ENCODE assay signal across 25 cellular contexts in genomic region chr1:23251812-23252211, GRCh38. TPM values are rescaled to one million over a fixed set of nuclear protein-coding genes. Genes with fewer than 3 reads are reported as not detected.
"Had no signal": no experiment of that assay in that cellular context is flagged by ENCODE, and none has a peak within 500 bp of the region (broad histone marks: within the 10 kb centered on the region; RNA-seq: fewer than 3 reads in every experiment).

No MANE protein-coding gene starts in this region.

- H3K27me3 ChIP-seq: body of pancreas, cardiac muscle cell, pancreas, tibial artery had no signal

- H3K9me3 ChIP-seq: body of pancreas, left ventricle myocardium inferior, pancreas, psoas muscle, tibial artery had no signal

- H3K4me3 ChIP-seq: body of pancreas, cardiac muscle cell, left ventricle myocardium inferior, pancreas, psoas muscle, tibial artery had no signal

- DNase-seq: activated CD4-positive, alpha-beta memory T cell treated with anti-CD3 and anti-CD28 coated beads, Interleukin-2, amount 10 ng/mL, durations not matched to agents 7 days and 5 days; activated CD4-positive, alpha-beta T cell treated with anti-CD3 and anti-CD28 coated beads, Interleukin-2, amount 10 ng/mL, durations not matched to agents 24 days and 14 days; activated effector memory CD4-positive, alpha-beta T cell treated with anti-CD3 and anti-CD28 coated beads, Interleukin-2, amount 50 U/mL, for 16 hours; activated naive CD4-positive, alpha-beta T cell treated with anti-CD3 and anti-CD28 coated beads, Interleukin-2, amount 10 ng/mL, durations not matched to agents 7 days and 5 days; activated T-cell treated with anti-CD3 and anti-CD28 coated beads, Interleukin-2, amount 50 U/mL, for 72 hours; body of pancreas; effector CD8-positive, alpha-beta T cell; glutamatergic neuron; hippocampal formation; left ventricle myocardium inferior; midbrain; pancreas; psoas muscle; right cardiac atrium; stimulated activated CD4-positive, alpha-beta T cell treated with anti-CD3 and anti-CD28 coated beads, Interleukin-1b, Interleukin-23, amount 100 ng/mL, for 48 hours; T1000; tibial artery had no signal

- H3K4me1 ChIP-seq: body of pancreas, left ventricle myocardium inferior, pancreas, psoas muscle, tibial artery had no signal

- FAIRE-seq: frontal cortex, pancreas had no signal

- H3K36me3 ChIP-seq: cardiac muscle cell, left ventricle myocardium inferior, pancreas, tibial artery had no signal

- ATAC-seq: activated CD4-positive, CD25-positive, alpha-beta regulatory T cell treated with anti-CD3 and anti-CD28 coated beads, Interleukin-2, amount 50 U/mL, for 24 hours; activated T-cell treated with anti-CD3 and anti-CD28 coated beads, Interleukin-2, amount 50 U/mL, for 72 hours; body of pancreas; esophagus mucosa; natural killer cell treated with Interleukin-12 subunit alpha and Interleukin-12 subunit beta and Interleukin-15 and Interleukin-18, amount 100 ng/mL, for 72 hours; pancreas; psoas muscle; right cardiac atrium had no signal

- H3K27ac ChIP-seq: body of pancreas, cardiac muscle cell, left ventricle myocardium inferior, pancreas, psoas muscle, tibial artery, VCaP had no signal

RNA-seq across cellular contexts. Expression of gene HTR1D, which starts 34.5 kb away (rescaled TPM):
- total RNA-seq: activated CD4-positive, alpha-beta memory T cell treated with anti-CD3 and anti-CD28 coated beads, Interleukin-2, amount 10 ng/mL, durations not matched to agents 7 days and 5 days; activated CD4-positive, alpha-beta T cell treated with anti-CD3 and anti-CD28 coated beads, Interleukin-2, amount 10 ng/mL, durations not matched to agents 24 days and 14 days; activated T-cell treated with anti-CD3 and anti-CD28 coated beads, Interleukin-2, amount 50 U/mL, for 72 hours; body of pancreas; cerebellum; esophagus mucosa; natural killer cell treated with Interleukin-12 subunit alpha and Interleukin-12 subunit beta and Interleukin-15 and Interleukin-18, amount 100 ng/mL, for 72 hours; psoas muscle; right cardiac atrium; skeletal muscle tissue had no signal
- polyA plus RNA-seq: cardiac muscle cell had no signal
